In genomic region chr12:53011889-53012288, GRCh38 we compare ENCODE assay signal across 19 cellular contexts. TPM values are rescaled to one million over a fixed set of nuclear protein-coding genes. Genes with fewer than 3 reads are reported as not detected.
DNase-seq lines count a peak whose midpoint lies in the region; ATAC-seq, FAIRE-seq and TF ChIP-seq lines count a peak whose summit lies in the region.
"Had no signal": no experiment of that assay in that cellular context is flagged by ENCODE, and none has a peak within 500 bp of the region (broad histone marks: within the 10 kb centered on the region; RNA-seq: fewer than 3 reads in every experiment).

No MANE protein-coding gene starts in this region.

- H3K9ac ChIP-seq in HUES48 (ENCODE audit: low read depth, low read length) (no peak overlapping the region), GM12878 (ENCODE audit: control insufficient read depth, insufficient read depth, low read length) (no peak overlapping the region), parathyroid adenoma (no peak overlapping the region)
- H3K9ac ChIP-seq: BLaER1 had no signal

- H3K4me2 ChIP-seq in GM12878 (ENCODE audit: control insufficient read depth, insufficient read depth), result no peak overlapping the region
- H3K4me2 ChIP-seq in parathyroid adenoma (ENCODE audit: low read length), result peak overlapping the region; percentile 57
- H3K4me2 ChIP-seq: BLaER1 had no signal

- ATAC-seq in activated CD4-positive, alpha-beta T cell treated with anti-CD3 and anti-CD28 coated beads for 36 hours, result no peak
- no peak for ATAC-seq in GM12878
- no peak for ATAC-seq in foreskin keratinocyte
- ATAC-seq: gastroesophageal sphincter had no signal

- H3K27ac ChIP-seq in HUES48 (ENCODE audit: low read depth, low read length), result peak overlapping the region; percentile 36
- H3K27ac ChIP-seq in GM12878 (ENCODE audit: control insufficient read depth, insufficient read depth), result no peak overlapping the region
- no peak overlapping the region for H3K27ac ChIP-seq in parathyroid adenoma
- H3K27ac ChIP-seq in foreskin keratinocyte, result no peak overlapping the region
- H3K27ac ChIP-seq: BLaER1, gastroesophageal sphincter had no signal

- H3K27me3 Mint-ChIP-seq in activated CD4-positive, alpha-beta T cell treated with anti-CD3 and anti-CD28 coated beads for 36 hours, result no peaks in the 10 kb centered on the region
- H3K27me3 Mint-ChIP-seq: naive B cell had no signal

- POLR2A ChIA-PET in activated CD4-positive, alpha-beta T cell treated with anti-CD3 and anti-CD28 coated beads for 36 hours (lab: Charles Lee), result interaction anchor here (0.5 kb wide), 1 partner anchor 171 kb away, joined by 3 read pairs; no protein-coding TSS in a partner anchor
- POLR2A ChIA-PET in GM12878 (lab: Charles Lee), result interaction anchor here (1.4 kb wide), 1 partner anchor 11 kb away, joined by 4 read pairs; no protein-coding TSS in a partner anchor

- in situ Hi-C loops in GM12878 (cut with MboI), result no loop called here

- H3K4me3 Mint-ChIP-seq in activated CD4-positive, alpha-beta T cell treated with anti-CD3 and anti-CD28 coated beads for 36 hours, result no peak overlapping the region
- H3K4me3 Mint-ChIP-seq: naive B cell had no signal

- H3K9me3 Mint-ChIP-seq in activated CD4-positive, alpha-beta T cell treated with anti-CD3 and anti-CD28 coated beads for 36 hours (ENCODE audit: low read depth), result no peaks in the 10 kb centered on the region
- H3K9me3 Mint-ChIP-seq: naive B cell had no signal

- TF ChIP-seq CTCF in GM12878 (IDR thresholded peaks at IDR 0.05 in 2 of 3, conservative IDR thresholded peaks at IDR 0.05 in 1 of 3; ENCODE audit: control insufficient read depth in 2 of 3, extremely low read depth in 1 of 3, insufficient read depth in 1 of 3, low read depth in 3 of 3, low read length in 3 of 3) (no peak), parathyroid adenoma (IDR thresholded peaks at IDR 0.05) (no peak), foreskin keratinocyte (conservative IDR thresholded peaks at IDR 0.05) (no peak)

- SMC1A ChIA-PET in GM12878 (lab: Charles Lee; ENCODE audit: uncharacterized antibody, unreplicated experiment), result interaction anchor here (0.8 to 1.1 kb wide), 2 partner anchors 14 to 20 kb away, joined by 3 to 4 read pairs; no protein-coding TSS in a partner anchor

- H3K36me3 ChIP-seq in HUES48 (ENCODE audit: control insufficient read depth, insufficient read depth, low read length) (peaks cover 75% of the 10 kb centered on the region), GM12878 (ENCODE audit: control insufficient read depth in 2 of 2, insufficient read depth in 2 of 2, low read length in 1 of 2) (peaks cover 0 to 27% of the 10 kb centered on the region in 2 experiments), parathyroid adenoma (ENCODE audit: control insufficient read depth, insufficient read depth, low read length) (no peaks in the 10 kb centered on the region)

- H2AFZ ChIP-seq in GM12878 (ENCODE audit: control insufficient read depth, low read depth, low read length) (no peak overlapping the region), parathyroid adenoma (no peak overlapping the region)

- WGBS in GM12878 (ENCODE audit: insufficient coverage, insufficient replicate concordance, low lambda C conversion rate, missing lambda C conversion rate), result 75% methylated on average over 3 of the region's 3 CpGs

- RAD21 ChIA-PET in GM12878 (lab: Charles Lee; ENCODE audit: unreplicated experiment), result no interaction called here

- intact Hi-C loops in activated CD4-positive, alpha-beta T cell treated with anti-CD3 and anti-CD28 coated beads for 36 hours (cut with DNase I, micrococcal nuclease), result no loop called here
- intact Hi-C loops in GM12878 (cut with micrococcal nuclease; ENCODE audit: unreplicated experiment), result no loop called here

- TF ChIP-seq POLR2A in GM12878 (IDR thresholded peaks at IDR 0.05; ENCODE audit: low read depth, low read length), result no peak

- no peak for TF ChIP-seq EP300 in GM12878 (IDR thresholded peaks at IDR 0.05; ENCODE audit: borderline replicate concordance in 1 of 2, control insufficient read depth in 1 of 2, low read depth in 2 of 2, low read length in 2 of 2)

- CTCF ChIA-PET in activated CD4-positive, alpha-beta T cell treated with anti-CD3 and anti-CD28 coated beads for 36 hours (lab: Charles Lee), result interaction anchor here (0.7 to 1.2 kb wide), 3 partner anchors 9 to 28 kb away, joined by 3 to 4 read pairs (median 3); no protein-coding TSS in a partner anchor
- CTCF ChIA-PET in GM12878 (lab: Yijun Ruan, JAX), result no interaction called here

- H3K4me1 ChIP-seq in HUES48 (ENCODE audit: control insufficient read depth, insufficient read depth, low read length), result peaks cover 25% of the 10 kb centered on the region
- H3K4me1 ChIP-seq in GM12878 (ENCODE audit: control insufficient read depth, insufficient read depth, low read length), result no peaks in the 10 kb centered on the region
- H3K4me1 ChIP-seq in parathyroid adenoma, result peaks cover 21% of the 10 kb centered on the region
- peaks cover 26% of the 10 kb centered on the region for H3K4me1 ChIP-seq in foreskin keratinocyte

- peaks cover 79% of the 10 kb centered on the region for H3K36me3 Mint-ChIP-seq in activated CD4-positive, alpha-beta T cell treated with anti-CD3 and anti-CD28 coated beads for 36 hours (ENCODE audit: low read depth)

- peaks cover 11% of the 10 kb centered on the region; the same call in 1 of the 2 replicates for H4K20me1 ChIP-seq in GM12878 (ENCODE audit: control insufficient read depth, insufficient read depth)

- peaks cover 68% of the 10 kb centered on the region for H3K4me1 Mint-ChIP-seq in activated CD4-positive, alpha-beta T cell treated with anti-CD3 and anti-CD28 coated beads for 36 hours

- H3K4me3 ChIP-seq in HUES48 (ENCODE audit: low read depth, low read length) (no peak overlapping the region), GM12878 (0 out of 2 replicates have a peak overlapping the region, but pooled peaks have one; percentile 5), parathyroid adenoma (ENCODE audit: low read depth, low read length) (no peak overlapping the region)
- H3K4me3 ChIP-seq: BLaER1, gastroesophageal sphincter had no signal

- DNase-seq in activated CD4-positive, alpha-beta T cell treated with anti-CD3 and anti-CD28 coated beads for 36 hours, result no peak
- no peak for DNase-seq in activated CD4-positive, alpha-beta T cell treated with anti-CD3 and anti-CD28 coated beads for 4 hours
- DNase-seq in GM12878 (ENCODE audit: low read depth, low spot score), result no peak
- DNase-seq in C1 segment of cervical spinal cord (lab: John Stamatoyannopoulos, UW), result no peak
- no peak for DNase-seq in effector CD8-positive, alpha-beta T cell (lab: John Stamatoyannopoulos, UW)
- DNase-seq in foreskin keratinocyte, result no peak
- DNase-seq: 8988T; cortex of kidney; DMS79 treated with DMSO at 0.1 percent for 48 hours; H7; KG1; naive B cell; NCI-H1092; NCI-H774; stimulated activated CD4-positive, alpha-beta T cell treated with anti-CD3 and anti-CD28 coated beads, Interleukin-12 subunit alpha, Interleukin-12 subunit beta, amount 100 ng/mL, for 4 hours had no signal

- no peak for FAIRE-seq in GM12878 (lab: Jason Lieb, UNC)

- BruUV-seq in GM12878 (replicated peaks; lab: Mats Ljungman, UMichigan), result no TSS peak

- no peaks in the 10 kb centered on the region for H3K27me3 ChIP-seq in HUES48 (ENCODE audit: control insufficient read depth, insufficient read depth, low read length)
- no peaks in the 10 kb centered on the region for H3K27me3 ChIP-seq in GM12878 (replicated peaks in 1 of 2; ENCODE audit: control insufficient read depth in 2 of 2, insufficient read depth in 2 of 2, low read length in 1 of 2)
- no peaks in the 10 kb centered on the region for H3K27me3 ChIP-seq in parathyroid adenoma (ENCODE audit: control insufficient read depth, insufficient read depth, low read length)
- no peaks in the 10 kb centered on the region for H3K27me3 ChIP-seq in foreskin keratinocyte
- H3K27me3 ChIP-seq: BLaER1, gastroesophageal sphincter had no signal

- TF ChIP-seq RAD21 in GM12878 (IDR thresholded peaks at IDR 0.05; ENCODE audit: insufficient read depth, low read depth, low read length), result no peak

- no peaks in the 10 kb centered on the region for H3K9me3 ChIP-seq in HUES48 (ENCODE audit: control insufficient read depth, insufficient read depth, low read length)
- H3K9me3 ChIP-seq in GM12878 (replicated peaks; ENCODE audit: control insufficient read depth, insufficient read depth, low read length), result no peaks in the 10 kb centered on the region
- H3K9me3 ChIP-seq in parathyroid adenoma (ENCODE audit: control insufficient read depth, low read length), result no peaks in the 10 kb centered on the region
- H3K9me3 ChIP-seq: BLaER1, gastroesophageal sphincter had no signal

- peak overlapping the region; percentile 64 for H3K27ac Mint-ChIP-seq in activated CD4-positive, alpha-beta T cell treated with anti-CD3 and anti-CD28 coated beads for 36 hours

- H3K79me2 ChIP-seq in GM12878 (ENCODE audit: control insufficient read depth, insufficient read depth, low read length), result peaks cover 84% of the 10 kb centered on the region
- H3K79me2 ChIP-seq in parathyroid adenoma, result peaks cover 58% of the 10 kb centered on the region

RNA-seq across cellular contexts. Expression of gene EIF4B, which starts 5.6 kb away (rescaled TPM):
- 100 to 1,000 TPM; 698 to 781 TPM for total RNA-seq in activated CD4-positive, alpha-beta T cell treated with anti-CD3 and anti-CD28 coated beads for 36 hours
- total RNA-seq in GM12878 (2013; cell fraction: nucleolus; rRNA removed), result 239 and 240 TPM in 2 replicates
- total RNA-seq in GM12878 (2014; rRNA removed) (519 and 635 TPM in 2 replicates), GM12878 (2014; rRNA removed; fragmentation: Illumina TruSeq; extraction: Trizol) (742 and 752 TPM in 2 replicates), GM12878 (2021) (628 and 637 TPM in 2 replicates), foreskin keratinocyte (349 and 368 TPM in 2 replicates)
- polyA plus RNA-seq in GM12878 (2011; ENCODE audit: low read depth), result 340 TPM
- polyA plus RNA-seq in GM12878 (2011; rRNA removed) (494 and 678 TPM in 2 replicates), GM12878 (2014; fragmentation: Illumina TruSeq; extraction: Trizol) (625 and 749 TPM in 2 replicates), GM12878 (2014; fragmentation: Nextera tagmentation; extraction: Ambion mirVana) (100 to 1,000 TPM; 133 to 144 TPM), GM12878 (2014; rRNA removed) (326 and 368 TPM in 2 replicates), GM12878 (2016; fragmentation: Nextera tagmentation; extraction: Ambion mirVana) (100 to 1,000 TPM; 123 TPM), foreskin keratinocyte (95.2 and 110 TPM in 2 replicates)
- polyA plus RNA-seq in GM12878 (2011; cell fraction: cytosol; rRNA removed), result 381 and 532 TPM in 2 replicates
- 218 and 250 TPM in 2 replicates for polyA plus RNA-seq in GM12878 (2011; cell fraction: nucleus; rRNA removed)
- polyA plus RNA-seq in GM12878 (2012), result 417 and 421 TPM in 2 replicates
- 773 and 817 TPM in 2 replicates for polyA minus RNA-seq in GM12878 (2011; rRNA and poly(A)+ RNA removed)
- 266 and 313 TPM in 2 replicates for polyA minus RNA-seq in GM12878 (2011; cell fraction: cytosol; rRNA and poly(A)+ RNA removed)
- polyA minus RNA-seq in GM12878 (2011; cell fraction: nucleus; rRNA and poly(A)+ RNA removed), result 94.2 and 136 TPM in 2 replicates

RNA-seq across cellular contexts. Expression of gene TNS2, which starts 38.0 kb away (rescaled TPM):
- 1 to 10 TPM in 1 of 2 experiments, under 1 TPM in 1; 0.77 to 2.4 TPM for total RNA-seq in activated CD4-positive, alpha-beta T cell treated with anti-CD3 and anti-CD28 coated beads for 36 hours
- 1.7 and 2.7 TPM in 2 replicates for total RNA-seq in GM12878 (2013; cell fraction: nucleolus; rRNA removed)
- total RNA-seq in GM12878 (2014; rRNA removed) (0.17 and 0.22 TPM in 2 replicates), GM12878 (2014; rRNA removed; fragmentation: Illumina TruSeq; extraction: Trizol) (not detected in 2 replicates), GM12878 (2021) (0.66 and 0.72 TPM in 2 replicates), foreskin keratinocyte (1.5 and 4.3 TPM in 2 replicates)
- polyA plus RNA-seq in GM12878 (2011; ENCODE audit: low read depth), result 0.14 TPM
- polyA plus RNA-seq in GM12878 (2011; rRNA removed) (0.07 TPM in 1 of 2 replicates, not detected in the other), GM12878 (2014; fragmentation: Illumina TruSeq; extraction: Trizol) (0.03 and 0.11 TPM in 2 replicates), GM12878 (2014; fragmentation: Nextera tagmentation; extraction: Ambion mirVana) (not detected), GM12878 (2014; rRNA removed) (0.15 and 0.52 TPM in 2 replicates), GM12878 (2016; fragmentation: Nextera tagmentation; extraction: Ambion mirVana) (under 1 TPM in 1 of 2 experiments, not detected in 1; 0.20 TPM), foreskin keratinocyte (1.2 and 3.4 TPM in 2 replicates)
- polyA plus RNA-seq in GM12878 (2011; cell fraction: cytosol; rRNA removed), result 0.07 and 0.10 TPM in 2 replicates
- 0.97 and 1.3 TPM in 2 replicates for polyA plus RNA-seq in GM12878 (2011; cell fraction: nucleus; rRNA removed)
- polyA plus RNA-seq in GM12878 (2012), result 0.39 and 0.64 TPM in 2 replicates
- 0.57 TPM in 1 of 2 replicates, not detected in the other for polyA minus RNA-seq in GM12878 (2011; rRNA and poly(A)+ RNA removed)
- polyA minus RNA-seq in GM12878 (2011; cell fraction: cytosol; rRNA and poly(A)+ RNA removed), result 0.62 and 2.8 TPM in 2 replicates
- 0.48 and 1.2 TPM in 2 replicates for polyA minus RNA-seq in GM12878 (2011; cell fraction: nucleus; rRNA and poly(A)+ RNA removed)
